In genomic region chr9:89376741-89377140, GRCh38 we compare ENCODE assay signal across 1 cellular context.
TF ChIP-seq lines count a peak whose summit lies in the region.

No MANE protein-coding gene starts in this region.

TF ChIP-seq in H1, 55 proteins besides CTCF, POLR2A, EP300 and RAD21:
- TF ChIP-seq, protein P1, sequence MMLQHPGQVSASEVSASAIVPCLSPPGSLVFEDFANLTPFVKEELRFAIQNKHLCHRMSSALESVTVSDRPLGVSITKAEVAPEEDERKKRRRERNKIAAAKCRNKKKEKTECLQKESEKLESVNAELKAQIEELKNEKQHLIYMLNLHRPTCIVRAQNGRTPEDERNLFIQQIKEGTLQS (IDR thresholded peaks at IDR 0.05; ENCODE audit: insufficient read depth, low read depth, low read length) = no peak
- TF ChIP-seq JUND (IDR thresholded peaks at IDR 0.05; ENCODE audit: low read length) = no peak
- no peak for TF ChIP-seq NRF1 (IDR thresholded peaks at IDR 0.05; ENCODE audit: low read depth, low read length)
- TF ChIP-seq SIRT6 (IDR thresholded peaks at IDR 0.05; ENCODE audit: low read length) = no peak
- TF ChIP-seq FOSL1 (IDR thresholded peaks at IDR 0.05; ENCODE audit: insufficient read depth, low read depth, low read length) = no peak
- TF ChIP-seq TAF1 (IDR thresholded peaks at IDR 0.05; ENCODE audit: low read depth, low read length) = no peak
- TF ChIP-seq RXRA (IDR thresholded peaks at IDR 0.05; ENCODE audit: insufficient read depth, low read depth, low read length) = no peak
- TF ChIP-seq POLR2AphosphoS5 (IDR thresholded peaks at IDR 0.05; ENCODE audit: low read depth, low read length) = no peak
- TF ChIP-seq TAF7 (optimal IDR thresholded peaks at IDR 0.05; ENCODE audit: borderline replicate concordance, low read depth, low read length) = no peak
- TF ChIP-seq CHD2 (IDR thresholded peaks at IDR 0.05; ENCODE audit: low read length) = no peak
TF ChIP-seq in H1: peak in this region for 0.
